ENCODE assay signal across 10 cellular contexts in the genomic region with DNA sequence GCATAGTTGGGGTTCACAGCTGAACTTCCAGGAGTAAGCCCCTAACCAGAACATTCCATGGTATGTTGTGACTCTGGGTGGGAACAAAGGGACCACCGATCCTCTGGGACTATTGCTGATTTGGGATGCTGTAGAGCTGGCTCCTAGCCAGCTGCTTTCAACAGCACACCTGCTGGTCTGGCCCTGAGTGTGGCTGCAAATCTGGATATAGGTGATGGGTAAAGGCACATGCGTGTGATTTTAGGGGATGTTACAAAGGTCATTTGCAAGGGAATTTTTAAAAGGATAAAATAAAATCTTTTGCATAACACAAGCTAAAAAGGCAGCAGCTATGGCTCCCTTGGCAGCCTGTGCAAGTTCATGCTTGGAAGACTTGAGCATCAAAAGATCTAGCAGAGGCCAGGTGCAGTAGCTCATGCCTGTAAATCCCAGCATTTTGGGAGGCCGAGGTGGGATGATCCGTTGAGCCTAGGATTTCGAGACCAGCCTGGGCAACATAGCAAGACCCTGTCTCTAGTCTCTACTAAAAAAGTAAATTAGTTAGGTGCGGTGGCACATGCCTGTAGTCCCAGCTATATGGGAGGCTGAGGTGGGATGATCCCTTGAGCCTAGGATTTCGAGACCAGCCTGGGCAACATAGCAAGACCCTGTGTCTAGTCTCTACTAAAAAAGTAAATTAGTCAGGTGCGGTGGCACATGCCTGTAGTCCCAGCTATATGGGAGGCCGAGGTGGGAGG. TPM values are rescaled to one million over a fixed set of nuclear protein-coding genes. Genes with fewer than 3 reads are reported as not detected.
A peak's percentile ranks its signal among the peaks of the same experiment; 100 is the strongest.
DNase-seq lines count a peak whose midpoint lies in the region; ATAC-seq and TF ChIP-seq lines count a peak whose summit lies in the region.
"Had no signal": no experiment of that assay in that cellular context is flagged by ENCODE, and none has a peak within 500 bp of the region (broad histone marks: within the 10 kb centered on the region; RNA-seq: fewer than 3 reads in every experiment).

No MANE protein-coding gene starts in this region.

- H3K4me3 ChIP-seq in heart left ventricle = peak overlapping the region in 10 of 12 donors; percentile 70 to 93 (median 86)
- peak overlapping the region; percentile 90 to 95 for H3K4me3 ChIP-seq in mucosa of rectum (ENCODE audit: low read length in 2 of 2)
- H3K4me3 ChIP-seq in upper lobe of left lung = peak overlapping the region; percentile 77 to 89 (median 79)

- no peak for ATAC-seq in heart left ventricle
- ATAC-seq in left cardiac atrium = no peak
- ATAC-seq in upper lobe of left lung (ENCODE audit: low FRiP score in 2 of 2) = no peak
- ATAC-seq in GM18519 (IDR thresholded peaks at IDR 0.05; ENCODE audit: low FRiP score, unreplicated experiment) = no peak

- TF ChIP-seq CTCF in heart left ventricle (IDR thresholded peaks at IDR 0.05) (no peak), upper lobe of left lung (IDR thresholded peaks at IDR 0.05) (no peak)

- peaks cover 9% of the 10 kb centered on the region for H3K36me3 Mint-ChIP-seq in dendritic cell treated with granulocyte-macrophage colony-stimulating factor and Interleukin-4, amounts not matched to agents 40 ng/mL and 50 ng/mL, for 4 days (ENCODE audit: low read depth)

- TF ChIP-seq POLR2A in heart left ventricle (IDR thresholded peaks at IDR 0.05) = no peak
- no peak for TF ChIP-seq POLR2A in upper lobe of left lung (IDR thresholded peaks at IDR 0.05)

- peak overlapping the region; percentile 88 to 91 for H3K9ac ChIP-seq in mucosa of rectum (ENCODE audit: low read depth in 1 of 2, low read length in 2 of 2)

- H3K4me3 Mint-ChIP-seq in dendritic cell treated with granulocyte-macrophage colony-stimulating factor and Interleukin-4, amounts not matched to agents 40 ng/mL and 50 ng/mL, for 4 days = no peak overlapping the region

- H3K27ac ChIP-seq in heart left ventricle (peak overlapping the region in 3 of 12 donors; percentile 86 to 91 (median 87)), mucosa of rectum (ENCODE audit: low read depth in 2 of 2, low read length in 2 of 2) (peak overlapping the region; percentile 86 to 88), upper lobe of left lung (peak overlapping the region; percentile 87 to 96 (median 94))

- H3K9me3 ChIP-seq in heart left ventricle = no peaks in the 10 kb centered on the region
- H3K9me3 ChIP-seq in mucosa of rectum (ENCODE audit: control insufficient read depth in 2 of 2, low read length in 2 of 2) = no peaks in the 10 kb centered on the region
- no peaks in the 10 kb centered on the region for H3K9me3 ChIP-seq in upper lobe of left lung

- intact Hi-C loops in heart left ventricle (cut with DNase I) = no loop called here
- intact Hi-C loops in left cardiac atrium (cut with DNase I) = no loop called here
- intact Hi-C loops in dendritic cell treated with granulocyte-macrophage colony-stimulating factor and Interleukin-4, amounts not matched to agents 40 ng/mL and 50 ng/mL, for 4 days (cut with micrococcal nuclease) = no loop called here

- no peaks in the 10 kb centered on the region for H3K27me3 ChIP-seq in heart left ventricle
- H3K27me3 ChIP-seq in mucosa of rectum (ENCODE audit: control insufficient read depth in 2 of 2, insufficient read depth in 2 of 2, low read length in 2 of 2) = no peaks in the 10 kb centered on the region
- no peaks in the 10 kb centered on the region for H3K27me3 ChIP-seq in upper lobe of left lung

- peaks cover 76% of the 10 kb centered on the region for H3K4me1 Mint-ChIP-seq in dendritic cell treated with granulocyte-macrophage colony-stimulating factor and Interleukin-4, amounts not matched to agents 40 ng/mL and 50 ng/mL, for 4 days (ENCODE audit: low read depth)

- 82 to 86% (median 84%) methylated on average over 9 of the region's 9 CpGs for WGBS in heart left ventricle, 4 donors
- WGBS in upper lobe of left lung, 2 donors = 65 to 76% methylated on average over 9 of the region's 9 CpGs

- TF ChIP-seq EP300 in upper lobe of left lung (IDR thresholded peaks at IDR 0.05) = no peak

- peak overlapping the region; percentile 81 for H3K27ac Mint-ChIP-seq in dendritic cell treated with granulocyte-macrophage colony-stimulating factor and Interleukin-4, amounts not matched to agents 40 ng/mL and 50 ng/mL, for 4 days
- H3K27ac Mint-ChIP-seq: activated CD4-positive, alpha-beta T cell treated with anti-CD3 and anti-CD28 coated beads, Interleukin-2, amount 10 ng/mL, durations not matched to agents 7 days and 5 days had no signal

- DNase-seq in heart left ventricle (no peak), left cardiac atrium (no peak), upper lobe of left lung (no peak), H4 (ENCODE audit: low spot score) (no peak), NCI-H526 treated with DMSO at 0.1 percent for 48 hours (lab: John Stamatoyannopoulos, UW) (no peak)
- DNase-seq: activated CD4-positive, alpha-beta T cell treated with anti-CD3 and anti-CD28 coated beads, Interleukin-2, amount 10 ng/mL, durations not matched to agents 7 days and 5 days; CD4-positive, CD25-positive, alpha-beta regulatory T cell had no signal

- no peaks in the 10 kb centered on the region for H3K9me3 Mint-ChIP-seq in dendritic cell treated with granulocyte-macrophage colony-stimulating factor and Interleukin-4, amounts not matched to agents 40 ng/mL and 50 ng/mL, for 4 days
- H3K9me3 Mint-ChIP-seq: activated CD4-positive, alpha-beta T cell treated with anti-CD3 and anti-CD28 coated beads, Interleukin-2, amount 10 ng/mL, durations not matched to agents 7 days and 5 days had no signal

- no peaks in the 10 kb centered on the region for H3K27me3 Mint-ChIP-seq in dendritic cell treated with granulocyte-macrophage colony-stimulating factor and Interleukin-4, amounts not matched to agents 40 ng/mL and 50 ng/mL, for 4 days

- H3K36me3 ChIP-seq in heart left ventricle = peaks cover 0 to 3% (median 0%) of the 10 kb centered on the region in 9 donors
- H3K36me3 ChIP-seq in mucosa of rectum (ENCODE audit: control insufficient read depth in 2 of 2, insufficient read depth in 2 of 2, low read length in 2 of 2) = peaks cover 7 to 9% of the 10 kb centered on the region in 2 donors
- H3K36me3 ChIP-seq in upper lobe of left lung = peaks cover 0 to 12% (median 1%) of the 10 kb centered on the region in 4 donors

- peaks cover 0 to 43% (median 19%) of the 10 kb centered on the region in 12 donors for H3K4me1 ChIP-seq in heart left ventricle
- peaks cover 33 to 51% of the 10 kb centered on the region in 2 donors for H3K4me1 ChIP-seq in mucosa of rectum (ENCODE audit: control insufficient read depth in 2 of 2, insufficient read depth in 2 of 2, low read length in 2 of 2)
- H3K4me1 ChIP-seq in upper lobe of left lung = peaks cover 56 to 69% (median 61%) of the 10 kb centered on the region in 4 donors

RNA-seq across cellular contexts. Expression of a gene that starts 1.6 kb away (rescaled TPM):
- total RNA-seq in heart left ventricle (100 to 1,000 TPM; 176 to 303 (median 260) TPM), left cardiac atrium (100 to 1,000 TPM; 268 to 331 TPM), upper lobe of left lung (100 to 1,000 TPM; 138 to 573 (median 265) TPM)
- polyA plus RNA-seq in heart left ventricle = 100 to 1,000 TPM; 135 to 176 TPM
- 18.5 and 29.1 TPM in 2 replicates for total RNA-seq in H4 (2014; rRNA removed; shearing (Covaris generic))
